10 cellular contexts compared by ENCODE assay signal in the genomic region with DNA sequence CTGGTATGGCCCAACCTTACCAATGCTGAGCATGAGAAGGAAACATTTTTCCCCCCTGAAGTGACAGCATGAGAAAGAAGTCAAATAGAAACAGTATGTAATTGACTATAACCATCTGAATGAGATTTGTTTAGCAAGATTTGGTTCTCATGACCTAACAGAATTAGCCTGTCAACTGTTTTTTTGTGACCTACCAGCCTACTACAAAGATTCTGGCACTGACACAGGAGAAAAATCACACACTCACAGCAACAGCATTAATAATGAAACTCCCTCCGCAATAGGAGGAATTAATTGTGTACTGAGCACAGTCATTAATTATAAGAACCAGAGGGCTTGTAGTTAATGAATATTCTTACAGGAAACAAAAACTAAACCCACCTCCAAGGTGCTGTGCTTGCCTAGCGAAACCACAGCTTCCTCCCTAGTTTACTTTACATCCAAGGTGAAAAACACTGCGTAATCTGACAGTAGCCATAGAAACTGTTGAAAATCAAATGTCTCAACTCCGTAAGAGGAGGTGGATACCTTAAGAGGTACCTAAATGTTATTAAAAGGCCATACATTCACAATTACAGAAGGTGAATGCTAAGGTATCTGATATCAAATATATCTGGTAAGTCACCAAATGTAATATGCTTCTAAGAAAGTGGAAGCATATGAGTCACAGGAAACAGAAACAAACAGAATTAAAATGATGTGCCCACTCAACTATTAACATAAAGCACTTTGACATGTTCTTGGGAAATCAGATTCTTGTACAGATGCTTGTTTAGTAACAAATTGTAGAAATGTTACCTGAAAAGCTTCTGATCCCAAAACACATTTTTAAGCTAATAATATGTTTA. TPM values are rescaled to one million over a fixed set of nuclear protein-coding genes. Genes with fewer than 3 reads are reported as not detected.
DNase-seq lines count a peak whose midpoint lies in the region; ATAC-seq and TF ChIP-seq lines count a peak whose summit lies in the region.
"Had no signal": no experiment of that assay in that cellular context is flagged by ENCODE, and none has a peak within 500 bp of the region (broad histone marks: within the 10 kb centered on the region; RNA-seq: fewer than 3 reads in every experiment).

No MANE protein-coding gene starts in this region.

- H3K4me3 ChIP-seq in ascending aorta (no peak overlapping the region), right lobe of liver (no peak overlapping the region)
- H3K4me3 ChIP-seq: SJSA1 had no signal

- H3K9me3 ChIP-seq in ascending aorta (no peaks in the 10 kb centered on the region), right lobe of liver (no peaks in the 10 kb centered on the region)
- H3K9me3 ChIP-seq: SJSA1 had no signal

- H3K36me3 ChIP-seq in ascending aorta (no peaks in the 10 kb centered on the region), right lobe of liver (no peaks in the 10 kb centered on the region)
- H3K36me3 ChIP-seq: SJSA1 had no signal

- ATAC-seq in GM18511 (IDR thresholded peaks at IDR 0.05; ENCODE audit: unreplicated experiment), result peak; percentile 92
- peak; percentile 80 for ATAC-seq in GM21515 (IDR thresholded peaks at IDR 0.05; ENCODE audit: unreplicated experiment)
- ATAC-seq in HG03558 (IDR thresholded peaks at IDR 0.05; ENCODE audit: extremely low read depth, unreplicated experiment), result peak; percentile 86
- ATAC-seq in foreskin keratinocyte, result peak; percentile 28
- ATAC-seq in right lobe of liver, result no peak

- no peak overlapping the region for H3K27ac ChIP-seq in foreskin keratinocyte
- H3K27ac ChIP-seq in ascending aorta, result no peak overlapping the region
- H3K27ac ChIP-seq in right lobe of liver, result no peak overlapping the region
- H3K27ac ChIP-seq: SJSA1 had no signal

- no peak for TF ChIP-seq CTCF in foreskin keratinocyte (conservative IDR thresholded peaks at IDR 0.05)
- TF ChIP-seq CTCF in ascending aorta (IDR thresholded peaks at IDR 0.05), result no peak
- TF ChIP-seq CTCF in right lobe of liver (IDR thresholded peaks at IDR 0.05), result no peak

- 34% methylated on average over 4 of the region's 4 CpGs for WGBS in right lobe of liver (ENCODE audit: insufficient coverage, low coverage, low lambda C conversion rate, missing lambda C conversion rate)

- intact Hi-C loops in ascending aorta (cut with DNase I), result no loop called here
- intact Hi-C loops in right lobe of liver (cut with DNase I), result no loop called here

- no peaks in the 10 kb centered on the region for H3K4me1 ChIP-seq in foreskin keratinocyte
- no peaks in the 10 kb centered on the region for H3K4me1 ChIP-seq in ascending aorta
- no peaks in the 10 kb centered on the region for H3K4me1 ChIP-seq in right lobe of liver
- H3K4me1 ChIP-seq: SJSA1 had no signal

- no peak for TF ChIP-seq POLR2A in right lobe of liver (IDR thresholded peaks at IDR 0.05)

- peaks cover 3% of the 10 kb centered on the region for H3K27me3 ChIP-seq in foreskin keratinocyte
- H3K27me3 ChIP-seq in ascending aorta, result no peaks in the 10 kb centered on the region
- H3K27me3 ChIP-seq in right lobe of liver, result no peaks in the 10 kb centered on the region
- H3K27me3 ChIP-seq: SJSA1 had no signal

- DNase-seq in foreskin keratinocyte (peak in 1 of 2 donors; percentile 28), ascending aorta (ENCODE audit: low spot score in 2 of 2) (no peak), GDM1 (lab: John Stamatoyannopoulos, UW) (no peak), right lobe of liver (no peak), NCI-H1048 (lab: John Stamatoyannopoulos, UW) (no peak)
- DNase-seq: H9 had no signal

RNA-seq across cellular contexts. Expression of a gene that starts 35.0 kb away (rescaled TPM):
- total RNA-seq in foreskin keratinocyte (not detected in 2 replicates), ascending aorta (109 TPM), right lobe of liver (10 to 100 TPM in 3 of 6 experiments, 1 to 10 TPM in 3; 5.4 to 19.0 (median 11.0) TPM)
- not detected in 2 replicates for polyA plus RNA-seq in foreskin keratinocyte
- total RNA-seq: H9, SJSA1 had no signal

Comparison
In these comparisons a context has a peak if more than half of its experiments do, and no peak if none do; other contexts are left out.
1. ATAC-seq: peak in GM18511 (single experiment), GM21515 (single experiment), HG03558 (single experiment) and foreskin keratinocyte (single experiment); none in right lobe of liver (0 of 4).